In the genomic region with DNA sequence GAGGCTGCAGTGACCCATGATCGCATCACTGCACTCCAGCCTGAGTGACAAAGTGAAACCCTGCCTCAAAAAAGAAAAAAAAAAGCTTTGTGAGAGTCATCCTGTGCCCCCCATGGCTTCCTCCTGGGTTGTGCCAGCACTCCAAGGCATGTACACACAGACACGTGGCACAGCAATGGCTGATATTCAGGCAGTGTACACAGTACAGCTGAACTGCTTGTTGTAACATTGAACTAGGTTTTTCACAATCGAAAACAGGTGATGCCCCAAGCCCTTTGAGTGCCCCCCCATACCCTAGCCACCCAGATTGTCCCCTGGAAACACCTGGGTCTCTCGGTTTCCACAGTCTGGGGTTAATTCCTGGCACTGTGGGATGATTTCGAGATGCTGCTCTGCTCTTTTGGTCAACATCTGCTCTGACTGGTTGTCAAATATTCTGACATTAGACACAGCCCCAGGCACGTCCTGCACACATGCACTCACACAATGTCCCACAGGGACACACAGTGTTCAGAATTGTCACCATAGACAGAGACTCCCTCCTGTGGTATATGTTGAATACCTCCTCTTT, we compare ENCODE assay signal across 11 cellular contexts. TPM values are rescaled to one million over a fixed set of nuclear protein-coding genes. Genes with fewer than 3 reads are reported as not detected.
A peak's percentile ranks its signal among the peaks of the same experiment; 100 is the strongest.
DNase-seq lines count a peak whose midpoint lies in the region; ATAC-seq and TF ChIP-seq lines count a peak whose summit lies in the region.
"Had no signal": no experiment of that assay in that cellular context is flagged by ENCODE, and none has a peak within 500 bp of the region (broad histone marks: within the 10 kb centered on the region; RNA-seq: fewer than 3 reads in every experiment).

No MANE protein-coding gene starts in this region.

- H3K4me1 Mint-ChIP-seq in Calu3 (ENCODE audit: low read depth, unreplicated experiment), result no peaks in the 10 kb centered on the region

- H3K4me1 ChIP-seq in A673 (ENCODE audit: insufficient read depth, low read length, poor library complexity, severe bottlenecking), result no peaks in the 10 kb centered on the region

- no peak overlapping the region for H3K4me3 ChIP-seq in A673 (ENCODE audit: low read depth, low read length, poor library complexity, severe bottlenecking)

- no peak for DNase-seq in epithelial cell of prostate (ENCODE audit: low read depth, low spot score)
- no peak for DNase-seq in A673 (ENCODE audit: low spot score)
- no peak for DNase-seq in Calu3
- no peak for DNase-seq in GM03348 (ENCODE audit: low spot score)
- no peak for DNase-seq in NCI-H2227 (lab: John Stamatoyannopoulos, UW; ENCODE audit: unreplicated experiment)
- DNase-seq: erythroblast, NCI-H774 had no signal

- H3K36me3 Mint-ChIP-seq in Calu3 (ENCODE audit: insufficient read depth, unreplicated experiment), result no peaks in the 10 kb centered on the region

- peak overlapping the region; percentile 72 for H3K27ac ChIP-seq in epithelial cell of prostate
- H3K27ac ChIP-seq in A673 (ENCODE audit: low read depth, low read length, poor library complexity, severe bottlenecking), result no peak overlapping the region

- peaks cover 14% of the 10 kb centered on the region for H3K36me3 ChIP-seq in A673 (ENCODE audit: insufficient read depth, low read length, poor library complexity, severe bottlenecking)

- intact Hi-C loops in A673 (cut with micrococcal nuclease; ENCODE audit: unreplicated experiment) (no loop called here), Calu3 (cut with micrococcal nuclease; ENCODE audit: unreplicated experiment) (no loop called here)

- no peaks in the 10 kb centered on the region for H3K27me3 ChIP-seq in A673 (replicated peaks; ENCODE audit: insufficient read depth, low read depth, low read length, poor library complexity)

- TF ChIP-seq CTCF in A673 (conservative IDR thresholded peaks at IDR 0.05; ENCODE audit: low read depth, low read length) (no peak), Calu3 (IDR thresholded peaks at IDR 0.05; ENCODE audit: unreplicated experiment) (no peak)

- POLR2A ChIA-PET in A673 (lab: Charles Lee; ENCODE audit: low non-redundant PET), result no interaction called here

- no peak for TF ChIP-seq POLR2A in GM18505 (IDR thresholded peaks at IDR 0.05; ENCODE audit: borderline replicate concordance, extremely low read depth, insufficient read depth, insufficient read length)

- CTCF ChIA-PET in A673 (lab: Charles Lee) (interaction anchor here (0.6 kb wide), 1 partner anchor 126 kb away, joined by 3 read pairs; no protein-coding TSS in a partner anchor), Calu3 (lab: Charles Lee) (no interaction called here)

- H3K9me3 ChIP-seq in A673 (ENCODE audit: low read depth, low read length, poor library complexity, severe bottlenecking), result no peaks in the 10 kb centered on the region

- H3K27me3 Mint-ChIP-seq in Calu3 (ENCODE audit: unreplicated experiment), result no peaks in the 10 kb centered on the region
- H3K27me3 Mint-ChIP-seq: natural killer cell treated with Interleukin-12 subunit alpha and Interleukin-12 subunit beta and Interleukin-15 and Interleukin-18, amount 100 ng/mL, for 72 hours had no signal

- H3K9me3 Mint-ChIP-seq in Calu3 (ENCODE audit: low read depth, unreplicated experiment), result no peaks in the 10 kb centered on the region
- H3K9me3 Mint-ChIP-seq: natural killer cell treated with Interleukin-12 subunit alpha and Interleukin-12 subunit beta and Interleukin-15 and Interleukin-18, amount 100 ng/mL, for 72 hours had no signal

- ATAC-seq in GM18505 (IDR thresholded peaks at IDR 0.05; ENCODE audit: unreplicated experiment), result peak; percentile 55
- ATAC-seq in GM21360 (IDR thresholded peaks at IDR 0.05; ENCODE audit: unreplicated experiment), result peak; percentile 51
- ATAC-seq in HG03175 (IDR thresholded peaks at IDR 0.05; ENCODE audit: unreplicated experiment), result peak; percentile 57

- no peak overlapping the region for H3K27ac Mint-ChIP-seq in Calu3 (ENCODE audit: unreplicated experiment)
- H3K27ac Mint-ChIP-seq: natural killer cell treated with Interleukin-12 subunit alpha and Interleukin-12 subunit beta and Interleukin-15 and Interleukin-18, amount 100 ng/mL, for 72 hours had no signal

- BruUV-seq in A673 (replicated peaks; lab: Mats Ljungman, UMichigan) (no TSS peak), Calu3 (replicated peaks; lab: Mats Ljungman, UMichigan) (no TSS peak)

- no peak overlapping the region for H3K4me3 Mint-ChIP-seq in Calu3 (ENCODE audit: low read depth, unreplicated experiment)
- H3K4me3 Mint-ChIP-seq: natural killer cell treated with Interleukin-12 subunit alpha and Interleukin-12 subunit beta and Interleukin-15 and Interleukin-18, amount 100 ng/mL, for 72 hours had no signal

RNA-seq across cellular contexts. Expression of gene SPINK4, which starts 9.2 kb away (rescaled TPM):
- total RNA-seq in A673 (2021), result not detected in 2 replicates
- total RNA-seq in Calu3 (2022), result not detected in 2 replicates
- total RNA-seq: natural killer cell treated with Interleukin-12 subunit alpha and Interleukin-12 subunit beta and Interleukin-15 and Interleukin-18, amount 100 ng/mL, for 72 hours had no signal

RNA-seq across cellular contexts. Expression of gene BAG1, which starts 15.3 kb away (rescaled TPM):
- total RNA-seq in A673 (2021) (48.4 and 52.7 TPM in 2 replicates), Calu3 (2022) (35.2 and 46.2 TPM in 2 replicates)

RNA-seq across cellular contexts. Expression of gene CHMP5, which starts 15.7 kb away (rescaled TPM):
- total RNA-seq in A673 (2021), result 74.4 and 74.6 TPM in 2 replicates
- 49.6 and 63.7 TPM in 2 replicates for total RNA-seq in Calu3 (2022)

RNA-seq across cellular contexts. Expression of gene NFX1, which starts 41.1 kb away (rescaled TPM):
- total RNA-seq in A673 (2021) (36.3 and 40.0 TPM in 2 replicates), Calu3 (2022) (27.3 and 31.1 TPM in 2 replicates)
